21 cellular contexts compared by ENCODE assay signal in the genomic region with DNA sequence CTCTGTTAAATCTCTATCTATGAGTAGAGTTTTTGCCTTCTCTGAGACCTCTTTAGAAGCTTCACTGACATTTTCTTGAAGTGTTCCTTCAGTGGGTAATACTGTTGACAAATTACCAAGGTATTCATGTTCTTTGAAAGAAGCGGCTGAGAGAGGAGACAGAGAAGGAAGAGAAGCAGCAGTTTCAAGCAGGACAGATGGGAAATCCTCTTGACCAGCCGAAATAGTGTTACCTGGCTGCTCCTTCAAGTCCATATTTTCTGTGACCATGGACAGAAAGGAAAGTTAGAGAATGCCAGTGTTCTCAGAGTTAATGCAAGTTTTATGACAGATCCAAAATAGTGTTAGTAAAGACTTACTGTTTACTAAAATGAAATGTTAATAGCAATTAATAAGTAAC.
"Had no signal": no experiment of that assay in that cellular context is flagged by ENCODE, and none has a peak within 500 bp of the region (broad histone marks: within the 10 kb centered on the region; RNA-seq: fewer than 3 reads in every experiment).

No MANE protein-coding gene starts in this region.

- DNase-seq: activated CD4-positive, alpha-beta T cell treated with anti-CD3 and anti-CD28 coated beads for 4 hours; activated CD4-positive, alpha-beta T cell treated with anti-CD3 and anti-CD28 coated beads, Interleukin-2, amount 50 U/mL, for 4 hours; activated naive CD4-positive, alpha-beta T cell; activated T-cell treated with anti-CD3 and anti-CD28 coated beads for 4 hours; activated T-cell treated with anti-CD3 and anti-CD28 coated beads, Interleukin-2, amount 50 U/mL, for 72 hours; anterior cingulate cortex; effector memory CD8-positive, alpha-beta T cell; heart right ventricle; naive thymus-derived CD8-positive, alpha-beta T cell; right cardiac atrium; stimulated activated CD4-positive, alpha-beta T cell treated with anti-CD3 and anti-CD28 coated beads, Interleukin-12 subunit alpha, Interleukin-12 subunit beta, amount 100 ng/mL, for 4 hours; stimulated activated CD4-positive, alpha-beta T cell treated with anti-CD3 and anti-CD28 coated beads, Interleukin-4, amount 100 ng/mL, for 24 hours; stimulated activated CD8-positive, alpha-beta memory T cell treated with anti-CD3 and anti-CD28 coated beads, Interleukin-4, amount 100 ng/mL, for 48 hours; stomach; T-helper 9 cell; testis; trophoblast cell had no signal

- H3K9me3 ChIP-seq: stomach, testis had no signal

- H3K4me3 ChIP-seq: coronary artery, heart right ventricle, stomach, testis had no signal

- H3K27ac ChIP-seq: coronary artery, testis, VCaP had no signal

- H3K27me3 ChIP-seq: heart right ventricle, stomach, testis had no signal

- H3K36me3 ChIP-seq: stomach had no signal

- ATAC-seq: activated naive CD4-positive, alpha-beta T cell treated with anti-CD3 and anti-CD28 coated beads, Interleukin-2, amount 50 U/mL, for 72 hours; activated T-cell treated with anti-CD3 and anti-CD28 coated beads, Interleukin-2, amount 50 U/mL, for 72 hours; effector memory CD8-positive, alpha-beta T cell; right cardiac atrium; stimulated activated memory B cell treated with anti-CD40 and anti-IgM and Interleukin-4, amounts not matched to agents 10 μg/mL and 1 μg/mL and 100 μg/mL, for 72 hours had no signal
